ENCODE assay signal across 8 cellular contexts in the genomic region with DNA sequence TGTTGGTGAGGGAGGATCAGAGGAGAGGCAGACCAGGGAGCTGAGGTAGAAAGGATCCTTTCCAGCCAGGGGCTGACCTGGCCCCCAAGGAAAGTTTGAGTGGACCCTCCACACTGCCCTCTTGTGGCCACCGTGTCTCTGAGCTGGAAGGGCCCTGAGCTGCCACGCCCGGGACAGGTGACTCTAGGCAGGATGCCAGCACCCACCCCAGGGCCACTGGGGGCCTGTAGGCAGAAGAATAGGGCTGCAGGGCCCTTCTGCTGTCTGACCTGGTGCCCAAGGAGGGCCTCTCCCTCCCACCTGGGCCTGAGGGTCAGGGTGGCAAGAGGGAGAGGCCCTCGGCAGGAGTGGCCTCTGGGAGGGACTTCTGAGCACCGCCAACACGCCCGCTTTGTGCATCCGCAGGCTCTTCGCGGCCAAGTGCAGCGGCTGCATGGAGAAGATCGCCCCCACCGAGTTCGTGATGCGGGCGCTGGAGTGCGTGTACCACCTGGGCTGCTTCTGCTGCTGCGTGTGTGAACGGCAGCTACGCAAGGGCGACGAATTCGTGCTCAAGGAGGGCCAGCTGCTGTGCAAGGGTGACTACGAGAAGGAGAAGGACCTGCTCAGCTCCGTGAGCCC.
DNase-seq lines count a peak whose midpoint lies in the region; ATAC-seq and TF ChIP-seq lines count a peak whose summit lies in the region.

No MANE protein-coding gene starts in this region.

- H3K9me3 Mint-ChIP-seq in HFFc6, result no peaks in the 10 kb centered on the region

- H3K27ac Mint-ChIP-seq in HFFc6, result no peak overlapping the region

- no peaks in the 10 kb centered on the region for H3K9me3 ChIP-seq in thyroid gland

- H3K4me3 ChIP-seq in choroid plexus epithelial cell (ENCODE audit: low read depth, low read length), result no peak overlapping the region
- H3K4me3 ChIP-seq in thyroid gland (replicated peaks in 1 of 3), result no peak overlapping the region

- H3K36me3 ChIP-seq in thyroid gland, result no peaks in the 10 kb centered on the region

- H3K36me3 Mint-ChIP-seq in HFFc6 (ENCODE audit: low read depth), result no peaks in the 10 kb centered on the region

- peaks cover 31% of the 10 kb centered on the region for H3K27me3 Mint-ChIP-seq in HFFc6 (ENCODE audit: insufficient read depth)

- H3K27me3 ChIP-seq in thyroid gland, result no peaks in the 10 kb centered on the region

- intact Hi-C loops in thyroid gland (cut with DNase I), result loop anchor here (5.0 to 10.0 kb wide), 2 partner anchors 78 to 186 kb away; a partner anchor contains a TSS

- 52% methylated on average over 21 of the region's 25 CpGs; no CpG with 5 or more reads in 1 of the 2 donors for WGBS in thyroid gland, 2 donors

- no peak for TF ChIP-seq POLR2A in thyroid gland (IDR thresholded peaks at IDR 0.05)

- no peak for ATAC-seq in HG02938 (IDR thresholded peaks at IDR 0.05; ENCODE audit: unreplicated experiment)

- H3K4me1 ChIP-seq in thyroid gland, result no peaks in the 10 kb centered on the region

- TF ChIP-seq CTCF in HFFc6 (IDR thresholded peaks at IDR 0.05), result peak; percentile 83
- TF ChIP-seq CTCF in choroid plexus epithelial cell (conservative IDR thresholded peaks at IDR 0.05; ENCODE audit: low read depth, low read length), result peak; percentile 74
- TF ChIP-seq CTCF in thyroid gland (IDR thresholded peaks at IDR 0.05), result peak; percentile 39 to 73 (median 50)

- no peak overlapping the region for H3K4me3 Mint-ChIP-seq in HFFc6

- H3K27ac ChIP-seq in thyroid gland, result no peak overlapping the region

- H3K4me1 Mint-ChIP-seq in HFFc6 (ENCODE audit: low read depth), result no peaks in the 10 kb centered on the region

- DNase-seq in CD1c-positive myeloid dendritic cell (ENCODE audit: extremely low spot score) (peak; percentile 22), HFFc6 (no peak), choroid plexus epithelial cell (ENCODE audit: low read depth) (peak; percentile 17), myocyte (ENCODE audit: low read depth) (peak; percentile 30), thyroid gland (peak; percentile 53 to 54), midbrain (lab: John Stamatoyannopoulos, UW) (no peak)
- DNase-seq in activated CD4-positive, CD25-positive, alpha-beta regulatory T cell treated with anti-CD3 and anti-CD28 coated beads, Interleukin-2, amount 50 U/mL, for 72 hours, result peak; percentile 64

Comparison
In these comparisons a context has a peak if more than half of its experiments do, and no peak if none do; other contexts are left out.
1. DNase-seq: peak in CD1c-positive myeloid dendritic cell (single experiment), activated CD4-positive, CD25-positive, alpha-beta regulatory T cell treated with anti-CD3 and anti-CD28 coated beads, Interleukin-2, amount 50 U/mL, for 72 hours (single experiment), choroid plexus epithelial cell (single experiment), myocyte (single experiment) and thyroid gland (2 of 2); none in HFFc6 (single experiment) and midbrain (single experiment).
2. Peak in every context shown above with its lines, with median percentiles within 50 percentile points of each other: CTCF ChIP-seq.